In genomic region chr6:106870069-106870468, GRCh38 we compare ENCODE assay signal across 1 cellular context.
TF ChIP-seq lines count a peak whose summit lies in the region.

No MANE protein-coding gene starts in this region.

TF ChIP-seq in HepG2, 621 proteins besides CTCF, POLR2A, EP300 and RAD21 (continued from another document):
- TF ChIP-seq AHDC1 (CRISPR knock-in tag; IDR thresholded peaks at IDR 0.05; ENCODE audit: borderline replicate concordance) = no peak
- no peak for TF ChIP-seq SATB2 (CRISPR knock-in tag; IDR thresholded peaks at IDR 0.05)
- TF ChIP-seq NFYC (CRISPR knock-in tag; IDR thresholded peaks at IDR 0.05) = no peak
- no peak for TF ChIP-seq SIX4 (CRISPR knock-in tag; IDR thresholded peaks at IDR 0.05)
- no peak for TF ChIP-seq ZNF207 (IDR thresholded peaks at IDR 0.05; ENCODE audit: borderline replicate concordance)
TF ChIP-seq in HepG2: peak in this region for 0.
